In genomic region chr7:149147730-149148653, GRCh38 we compare ENCODE assay signal across 8 cellular contexts. TPM values are rescaled to one million over a fixed set of nuclear protein-coding genes. Genes with fewer than 3 reads are reported as not detected.
DNase-seq lines count a peak whose midpoint lies in the region; ATAC-seq lines count a peak whose summit lies in the region.

No MANE protein-coding gene starts in this region.

- no peaks in the 10 kb centered on the region for H3K9me3 Mint-ChIP-seq in activated CD8-positive, alpha-beta T cell treated with anti-CD3 and anti-CD28 coated beads, Interleukin-2, amount 10 ng/mL, durations not matched to agents 7 days and 5 days (ENCODE audit: insufficient read depth)

- H3K27ac Mint-ChIP-seq in activated CD8-positive, alpha-beta T cell treated with anti-CD3 and anti-CD28 coated beads, Interleukin-2, amount 10 ng/mL, durations not matched to agents 7 days and 5 days: peak overlapping the region; percentile 76

- POLR2A ChIA-PET in activated CD8-positive, alpha-beta T cell treated with anti-CD3 and anti-CD28 coated beads, Interleukin-2, amount 10 ng/mL, durations not matched to agents 7 days and 5 days (lab: Charles Lee): interaction anchor here (0.7 to 2.7 kb wide), 11 partner anchors 9 to 165 kb away, joined by 3 to 43 read pairs (median 4); partner anchors contain the start of genes ZNF282, ZNF425 and ZNF783

- CTCF ChIA-PET in activated CD8-positive, alpha-beta T cell treated with anti-CD3 and anti-CD28 coated beads, Interleukin-2, amount 10 ng/mL, durations not matched to agents 7 days and 5 days (lab: Charles Lee): interaction anchor here (0.6 to 4.3 kb wide), 19 partner anchors 9 to 276 kb away, joined by 3 to 44 read pairs (median 5); partner anchors contain the start of genes ZNF282, ZNF425 and ZNF783

- H3K36me3 Mint-ChIP-seq in activated CD8-positive, alpha-beta T cell treated with anti-CD3 and anti-CD28 coated beads, Interleukin-2, amount 10 ng/mL, durations not matched to agents 7 days and 5 days (ENCODE audit: low read depth): peaks cover 21% of the 10 kb centered on the region

- H3K27me3 Mint-ChIP-seq in activated CD8-positive, alpha-beta T cell treated with anti-CD3 and anti-CD28 coated beads, Interleukin-2, amount 10 ng/mL, durations not matched to agents 7 days and 5 days (ENCODE audit: low read depth): no peaks in the 10 kb centered on the region

- peak overlapping the region; percentile 84 for H3K4me3 Mint-ChIP-seq in activated CD8-positive, alpha-beta T cell treated with anti-CD3 and anti-CD28 coated beads, Interleukin-2, amount 10 ng/mL, durations not matched to agents 7 days and 5 days

- H3K4me1 Mint-ChIP-seq in activated CD8-positive, alpha-beta T cell treated with anti-CD3 and anti-CD28 coated beads, Interleukin-2, amount 10 ng/mL, durations not matched to agents 7 days and 5 days (ENCODE audit: low read depth): peaks cover 26% of the 10 kb centered on the region

- DNase-seq in NCI-H1436 (lab: John Stamatoyannopoulos, UW): peak; percentile 28
- DNase-seq in NCI-H1436 treated with DMSO at 0.1 percent for 48 hours (lab: John Stamatoyannopoulos, UW): no peak
- peak; percentile 25 for DNase-seq in NCI-H1105 treated with DMSO at 0.1 percent for 48 hours (lab: John Stamatoyannopoulos, UW)
- peak; percentile 68 for DNase-seq in activated CD8-positive, alpha-beta T cell treated with anti-CD3 and anti-CD28 coated beads, Interleukin-2, amount 10 ng/mL, durations not matched to agents 7 days and 5 days
- DNase-seq in effector CD8-positive, alpha-beta T cell (lab: John Stamatoyannopoulos, UW): peak; percentile 46
- peak; percentile 75 to 78 for DNase-seq in lung microvascular endothelial cell (ENCODE audit: low read depth in 2 of 2)
- DNase-seq in stimulated activated CD8-positive, alpha-beta memory T cell treated with anti-CD3 and anti-CD28 coated beads, Interleukin-12 subunit alpha, Interleukin-12 subunit beta, amount 100 ng/mL, for 24 hours (ENCODE audit: extremely low read depth): peak; percentile 27

- ATAC-seq in HG02678 (IDR thresholded peaks at IDR 0.05; ENCODE audit: unreplicated experiment): peak; percentile 32
- ATAC-seq in activated CD8-positive, alpha-beta T cell treated with anti-CD3 and anti-CD28 coated beads, Interleukin-2, amount 10 ng/mL, durations not matched to agents 7 days and 5 days: peak; percentile 51

RNA-seq across cellular contexts. Expression of gene ZNF398, which starts 0.7 kb away (rescaled TPM):
- total RNA-seq in activated CD8-positive, alpha-beta T cell treated with anti-CD3 and anti-CD28 coated beads, Interleukin-2, amount 10 ng/mL, durations not matched to agents 7 days and 5 days: 10 to 100 TPM; 11.8 to 13.3 TPM
- total RNA-seq in lung microvascular endothelial cell: 3.5 and 5.2 TPM in 2 replicates

RNA-seq across cellular contexts. Expression of gene ZNF425, which starts 21.9 kb away (rescaled TPM):
- under 1 TPM; 0.47 to 0.55 TPM for total RNA-seq in activated CD8-positive, alpha-beta T cell treated with anti-CD3 and anti-CD28 coated beads, Interleukin-2, amount 10 ng/mL, durations not matched to agents 7 days and 5 days
- total RNA-seq in lung microvascular endothelial cell: 1.5 and 1.8 TPM in 2 replicates

RNA-seq across cellular contexts. Expression of gene ZNF282, which starts 47.4 kb away (rescaled TPM):
- total RNA-seq in activated CD8-positive, alpha-beta T cell treated with anti-CD3 and anti-CD28 coated beads, Interleukin-2, amount 10 ng/mL, durations not matched to agents 7 days and 5 days: 10 to 100 TPM; 28.4 to 30.6 TPM
- total RNA-seq in lung microvascular endothelial cell: 20.9 and 21.4 TPM in 2 replicates

RNA-seq across cellular contexts. Expression of gene ZNF786, which starts 57.5 kb away (rescaled TPM):
- 1 to 10 TPM; 7.4 to 7.6 TPM for total RNA-seq in activated CD8-positive, alpha-beta T cell treated with anti-CD3 and anti-CD28 coated beads, Interleukin-2, amount 10 ng/mL, durations not matched to agents 7 days and 5 days
- total RNA-seq in lung microvascular endothelial cell: 3.3 and 6.2 TPM in 2 replicates
